Comparison of ENCODE assay signal across 22 cellular contexts in genomic region chr11:66547662-66548009, GRCh38. TPM values are rescaled to one million over a fixed set of nuclear protein-coding genes. Genes with fewer than 3 reads are reported as not detected.
DNase-seq lines count a peak whose midpoint lies in the region; ATAC-seq and TF ChIP-seq lines count a peak whose summit lies in the region.
"Had no signal": no experiment of that assay in that cellular context is flagged by ENCODE, and none has a peak within 500 bp of the region (broad histone marks: within the 10 kb centered on the region; RNA-seq: fewer than 3 reads in every experiment).

No MANE protein-coding gene starts in this region.

- H3K9me3 Mint-ChIP-seq in activated CD4-positive, alpha-beta T cell treated with anti-CD3 and anti-CD28 coated beads, Interleukin-2, amount 10 ng/mL, durations not matched to agents 7 days and 5 days, result no peaks in the 10 kb centered on the region
- H3K9me3 Mint-ChIP-seq: CD4-positive, CD25-positive, alpha-beta regulatory T cell; stimulated activated naive CD8-positive, alpha-beta T cell treated with anti-CD3 and anti-CD28 coated beads, Interleukin-15, Interleukin-2, amounts not matched to agents 100 ng/mL and 50 ng/mL, for 24 hours had no signal

- H3K4me3 Mint-ChIP-seq in activated CD4-positive, alpha-beta T cell treated with anti-CD3 and anti-CD28 coated beads, Interleukin-2, amount 10 ng/mL, durations not matched to agents 7 days and 5 days, result peak overlapping the region; percentile 0
- H3K4me3 Mint-ChIP-seq: stimulated activated naive CD8-positive, alpha-beta T cell treated with anti-CD3 and anti-CD28 coated beads, Interleukin-15, Interleukin-2, amounts not matched to agents 100 ng/mL and 50 ng/mL, for 24 hours had no signal

- H3K27me3 Mint-ChIP-seq in activated CD4-positive, alpha-beta T cell treated with anti-CD3 and anti-CD28 coated beads, Interleukin-2, amount 10 ng/mL, durations not matched to agents 7 days and 5 days, result peaks cover 15% of the 10 kb centered on the region

- no peaks in the 10 kb centered on the region for H3K36me3 ChIP-seq in iPS DF 6.9 (ENCODE audit: control insufficient read depth, insufficient read depth, low read length)
- H3K36me3 ChIP-seq in parathyroid adenoma (ENCODE audit: control insufficient read depth, insufficient read depth, low read length), result no peaks in the 10 kb centered on the region
- H3K36me3 ChIP-seq in stomach, result peaks cover 0 to 10% (median 8%) of the 10 kb centered on the region in 4 donors
- H3K36me3 ChIP-seq: SJCRH30 had no signal

- intact Hi-C loops in stomach (cut with DNase I; ENCODE audit: low total_unique reads), result no loop called here

- TF ChIP-seq POLR2A in stomach (IDR thresholded peaks at IDR 0.05), result no peak

- H3K4me1 Mint-ChIP-seq in activated CD4-positive, alpha-beta T cell treated with anti-CD3 and anti-CD28 coated beads, Interleukin-2, amount 10 ng/mL, durations not matched to agents 7 days and 5 days, result peaks cover 24% of the 10 kb centered on the region

- H3K36me3 Mint-ChIP-seq in activated CD4-positive, alpha-beta T cell treated with anti-CD3 and anti-CD28 coated beads, Interleukin-2, amount 10 ng/mL, durations not matched to agents 7 days and 5 days (ENCODE audit: low read depth), result peaks cover 4% of the 10 kb centered on the region

- H3K4me3 ChIP-seq in iPS DF 6.9 (ENCODE audit: low read length), result peak overlapping the region; percentile 82; the same call in 1 of the 2 replicates
- H3K4me3 ChIP-seq in parathyroid adenoma (ENCODE audit: low read depth, low read length), result no peak overlapping the region
- no peak overlapping the region for H3K4me3 ChIP-seq in stomach
- H3K4me3 ChIP-seq: HAP-1, SJCRH30 had no signal

- CTCF ChIA-PET in activated CD4-positive, alpha-beta T cell treated with anti-CD3 and anti-CD28 coated beads, Interleukin-2, amount 10 ng/mL, durations not matched to agents 7 days and 5 days (lab: Charles Lee), result interaction anchor here (1.0 to 2.1 kb wide), 2 partner anchors 8 to 131 kb away, joined by 3 to 11 read pairs; no protein-coding TSS in a partner anchor

- no peak overlapping the region for H3K4me2 ChIP-seq in parathyroid adenoma (ENCODE audit: low read length)

- H3K9me3 ChIP-seq in iPS DF 6.9 (ENCODE audit: control insufficient read depth, insufficient read depth, low read length), result no peaks in the 10 kb centered on the region
- H3K9me3 ChIP-seq in parathyroid adenoma (ENCODE audit: control insufficient read depth, low read length), result no peaks in the 10 kb centered on the region
- H3K9me3 ChIP-seq in stomach, result no peaks in the 10 kb centered on the region
- H3K9me3 ChIP-seq: HAP-1, SJCRH30 had no signal

- H3K27ac Mint-ChIP-seq in activated CD4-positive, alpha-beta T cell treated with anti-CD3 and anti-CD28 coated beads, Interleukin-2, amount 10 ng/mL, durations not matched to agents 7 days and 5 days, result no peak overlapping the region
- H3K27ac Mint-ChIP-seq: stimulated activated naive CD8-positive, alpha-beta T cell treated with anti-CD3 and anti-CD28 coated beads, Interleukin-15, Interleukin-2, amounts not matched to agents 100 ng/mL and 50 ng/mL, for 24 hours had no signal

- no peak for ATAC-seq in GM19467 (IDR thresholded peaks at IDR 0.05; ENCODE audit: unreplicated experiment)

- no peak overlapping the region for H3K27ac ChIP-seq in iPS DF 6.9 (ENCODE audit: low read length)
- H3K27ac ChIP-seq in parathyroid adenoma, result peak overlapping the region; percentile 4
- H3K27ac ChIP-seq in stomach, result no peak overlapping the region
- H3K27ac ChIP-seq: SJCRH30 had no signal

- no CpG with 5 or more reads among the region's 5 CpGs for WGBS in iPS DF 6.9 (ENCODE audit: insufficient coverage, insufficient read length)
- WGBS in stomach, 5 donors, result 27 to 50% (median 39%) methylated on average over 3 to 5 of the region's 5 CpGs

- POLR2A ChIA-PET in activated CD4-positive, alpha-beta T cell treated with anti-CD3 and anti-CD28 coated beads, Interleukin-2, amount 10 ng/mL, durations not matched to agents 7 days and 5 days (lab: Charles Lee), result no interaction called here

- no peak overlapping the region for H3K9ac ChIP-seq in parathyroid adenoma

- no peak for TF ChIP-seq EP300 in stomach (IDR thresholded peaks at IDR 0.05)

- DNase-seq in activated CD4-positive, alpha-beta T cell treated with anti-CD3 and anti-CD28 coated beads, Interleukin-2, amount 10 ng/mL, durations not matched to agents 7 days and 5 days, result no peak
- DNase-seq in activated CD4-positive, alpha-beta T cell treated with anti-CD3 and anti-CD28 coated beads, Interleukin-2, amount 50 U/mL, for 4 hours, result no peak
- DNase-seq in NCI-H524 (lab: John Stamatoyannopoulos, UW) (peak; percentile 79 to 88), iPS DF 6.9 (ENCODE audit: low read depth, low spot score) (no peak), NCI-H345 (lab: John Stamatoyannopoulos, UW) (no peak), stomach (no peak)
- DNase-seq: activated CD4-positive, alpha-beta T cell treated with anti-CD3 and anti-CD28 coated beads for 1 hour; activated CD8-positive, alpha-beta memory T cell treated with anti-CD3 and anti-CD28 coated beads, Interleukin-2, amount 50 U/mL, for 48 hours; activated naive CD4-positive, alpha-beta T cell; aorta; CD4-positive, CD25-positive, alpha-beta regulatory T cell; DMS79 treated with DMSO at 0.1 percent for 48 hours; foreskin melanocyte; NCI-H146; OCI-M1 had no signal

- H3K4me1 ChIP-seq in iPS DF 6.9 (ENCODE audit: control insufficient read depth, insufficient read depth, low read length), result peaks cover 2% of the 10 kb centered on the region; the same call in 1 of the 2 replicates
- peaks cover 6% of the 10 kb centered on the region for H3K4me1 ChIP-seq in parathyroid adenoma
- peaks cover 17 to 40% (median 37%) of the 10 kb centered on the region in 4 donors for H3K4me1 ChIP-seq in stomach

- no peaks in the 10 kb centered on the region for H3K27me3 ChIP-seq in iPS DF 6.9 (ENCODE audit: control insufficient read depth, insufficient read depth, low read length)
- no peaks in the 10 kb centered on the region for H3K27me3 ChIP-seq in parathyroid adenoma (ENCODE audit: control insufficient read depth, insufficient read depth, low read length)
- peaks cover 0 to 4% (median 0%) of the 10 kb centered on the region in 3 donors for H3K27me3 ChIP-seq in stomach
- H3K27me3 ChIP-seq: SJCRH30 had no signal

- H2AFZ ChIP-seq in parathyroid adenoma, result peak overlapping the region; percentile 53

- H3K79me2 ChIP-seq in parathyroid adenoma, result no peaks in the 10 kb centered on the region

- TF ChIP-seq CTCF in parathyroid adenoma (IDR thresholded peaks at IDR 0.05) (no peak), stomach (IDR thresholded peaks at IDR 0.05) (no peak)

RNA-seq across cellular contexts. Expression of gene ACTN3, which starts 0.9 kb away (rescaled TPM):
- total RNA-seq in activated CD4-positive, alpha-beta T cell treated with anti-CD3 and anti-CD28 coated beads, Interleukin-2, amount 10 ng/mL, durations not matched to agents 7 days and 5 days, result under 1 TPM in 1 of 2 experiments, not detected in 1; 0.23 TPM
- total RNA-seq in stomach, result not detected
- polyA plus RNA-seq in stomach, result under 1 TPM in 2 of 3 donors, not detected in 1; 0.03 to 0.92 TPM
- total RNA-seq: CD4-positive, CD25-positive, alpha-beta regulatory T cell; NCI-H460; SJCRH30 had no signal
- polyA plus RNA-seq: aorta; CD4-positive, CD25-positive, alpha-beta regulatory T cell; neural cell had no signal

RNA-seq across cellular contexts. Expression of gene ZDHHC24, which starts 1.8 kb away (rescaled TPM):
- 10 to 100 TPM; 16.8 to 16.9 TPM for total RNA-seq in activated CD4-positive, alpha-beta T cell treated with anti-CD3 and anti-CD28 coated beads, Interleukin-2, amount 10 ng/mL, durations not matched to agents 7 days and 5 days
- total RNA-seq in stomach, result 10 to 100 TPM in 2 of 5 donors, 1 to 10 TPM in 3; 6.8 to 73.9 (median 8.9) TPM
- polyA plus RNA-seq in stomach, result 1 to 10 TPM; 2.6 to 6.5 (median 4.3) TPM

RNA-seq across cellular contexts. Expression of gene CTSF, which starts 20.8 kb away (rescaled TPM):
- total RNA-seq in activated CD4-positive, alpha-beta T cell treated with anti-CD3 and anti-CD28 coated beads, Interleukin-2, amount 10 ng/mL, durations not matched to agents 7 days and 5 days, result 1 to 10 TPM; 3.5 to 3.9 TPM
- total RNA-seq in stomach, result 100 to 1,000 TPM in 1 of 5 donors, 10 to 100 TPM in 3, 1 to 10 TPM in 1; 7.6 to 105 (median 52.0) TPM
- 10 to 100 TPM; 15.0 to 29.1 (median 26.7) TPM for polyA plus RNA-seq in stomach

RNA-seq across cellular contexts. Expression of gene BBS1, which starts 37.2 kb away (rescaled TPM):
- total RNA-seq in activated CD4-positive, alpha-beta T cell treated with anti-CD3 and anti-CD28 coated beads, Interleukin-2, amount 10 ng/mL, durations not matched to agents 7 days and 5 days, result 10 to 100 TPM; 13.3 to 17.4 TPM
- 100 to 1,000 TPM in 1 of 5 donors, 10 to 100 TPM in 4; 13.6 to 138 (median 44.3) TPM for total RNA-seq in stomach
- 10 to 100 TPM; 12.3 to 12.4 (median 12.4) TPM for polyA plus RNA-seq in stomach

RNA-seq across cellular contexts. Expression of gene CCDC87, which starts 45.2 kb away (rescaled TPM):
- under 1 TPM in 1 of 2 experiments, not detected in 1; 0.08 TPM for total RNA-seq in activated CD4-positive, alpha-beta T cell treated with anti-CD3 and anti-CD28 coated beads, Interleukin-2, amount 10 ng/mL, durations not matched to agents 7 days and 5 days
- total RNA-seq in stomach, result 10 to 100 TPM in 1 of 5 donors, under 1 TPM in 1, not detected in 3; 0.45 to 15.9 TPM
- polyA plus RNA-seq in stomach, result under 1 TPM in 2 of 3 donors, not detected in 1; 0.05 to 0.12 TPM
- polyA plus RNA-seq: CD4-positive, CD25-positive, alpha-beta regulatory T cell; neural cell had no signal

Comparison
In these comparisons a context has a peak if more than half of its experiments do, and no peak if none do; other contexts are left out.
1. DNase-seq: peak in NCI-H524 (2 of 2); none in activated CD4-positive, alpha-beta T cell treated with anti-CD3 and anti-CD28 coated beads, Interleukin-2, amount 10 ng/mL, durations not matched to agents 7 days and 5 days (single experiment), activated CD4-positive, alpha-beta T cell treated with anti-CD3 and anti-CD28 coated beads, Interleukin-2, amount 50 U/mL, for 4 hours (0 of 2), iPS DF 6.9 (single experiment), NCI-H345 (single experiment) and stomach (single experiment).